ENCODE assay signal across 8 cellular contexts in the genomic region with DNA sequence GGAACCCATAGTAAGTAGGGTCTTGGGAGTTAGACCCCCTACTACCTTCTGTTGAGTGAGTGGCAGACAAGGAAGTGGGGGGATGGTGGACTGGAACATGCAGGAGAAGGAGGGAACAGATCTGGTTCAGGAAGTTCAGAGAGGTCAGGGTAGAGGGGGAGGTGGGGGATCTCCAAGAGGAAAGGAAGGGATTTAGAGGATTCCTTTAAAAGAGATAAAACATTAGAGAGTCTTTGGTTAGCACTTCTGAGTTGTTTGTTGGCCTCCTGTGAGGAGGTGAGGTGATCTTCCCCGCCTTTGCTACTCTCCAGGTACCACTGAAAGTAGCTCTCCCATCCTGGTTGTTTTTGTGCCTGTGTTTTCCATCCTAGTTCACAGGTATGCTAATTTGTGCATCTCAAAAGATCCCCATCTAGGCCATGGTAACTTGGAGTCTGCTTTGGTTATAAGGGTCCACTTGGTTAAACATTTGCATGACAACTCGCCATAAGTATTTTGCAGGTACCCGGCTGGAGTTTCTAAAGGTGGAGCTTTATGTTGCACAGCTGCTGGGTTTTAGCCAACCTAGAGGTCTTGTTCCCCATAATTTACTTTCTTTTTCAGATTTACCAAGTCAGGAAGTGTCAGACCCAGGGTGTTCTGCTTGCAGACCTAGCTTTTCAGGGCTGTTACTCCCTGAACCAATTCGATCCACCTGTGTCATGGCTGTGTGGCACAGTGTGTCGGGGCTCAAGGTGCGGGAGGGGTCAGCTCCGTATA.
DNase-seq lines count a peak whose midpoint lies in the region; ATAC-seq and TF ChIP-seq lines count a peak whose summit lies in the region.
"Had no signal": no experiment of that assay in that cellular context is flagged by ENCODE, and none has a peak within 500 bp of the region (broad histone marks: within the 10 kb centered on the region; RNA-seq: fewer than 3 reads in every experiment).

No MANE protein-coding gene starts in this region.

- ATAC-seq in GM18520 (IDR thresholded peaks at IDR 0.05; ENCODE audit: unreplicated experiment) (peak; percentile 44), GM21447 (IDR thresholded peaks at IDR 0.05; ENCODE audit: unreplicated experiment) (peak; percentile 78), HG03457 (IDR thresholded peaks at IDR 0.05; ENCODE audit: unreplicated experiment) (peak; percentile 68), SK-N-SH treated with all-trans-retinoic acid at 6 μM for 48 hours (no peak)

- DNase-seq in NCI-H82 (lab: John Stamatoyannopoulos, UW): no peak
- DNase-seq in NCI-H1417 treated with DMSO at 0.1 percent for 48 hours (lab: John Stamatoyannopoulos, UW): no peak

- H3K27ac ChIP-seq in iPS-18a (ENCODE audit: low read length): no peak overlapping the region
- H3K27ac ChIP-seq: esophagus muscularis mucosa had no signal

- no peaks in the 10 kb centered on the region for H3K36me3 ChIP-seq in iPS-18a (ENCODE audit: control insufficient read depth, low read depth, low read length)
- H3K36me3 ChIP-seq: esophagus muscularis mucosa had no signal

- H3K9ac ChIP-seq in iPS-18a (ENCODE audit: low read length): no peak overlapping the region

- no peaks in the 10 kb centered on the region for H3K27me3 ChIP-seq in iPS-18a (ENCODE audit: control insufficient read depth, insufficient read depth, low read length)
- H3K27me3 ChIP-seq: esophagus muscularis mucosa had no signal

- H3K9me3 ChIP-seq in iPS-18a (ENCODE audit: control insufficient read depth, low read depth, low read length): no peaks in the 10 kb centered on the region
- H3K9me3 ChIP-seq: esophagus muscularis mucosa had no signal

- H3K4me3 ChIP-seq in iPS-18a (ENCODE audit: low read length): peak overlapping the region; percentile 6
- H3K4me3 ChIP-seq: esophagus muscularis mucosa had no signal

- peaks cover 49% of the 10 kb centered on the region for H3K4me1 ChIP-seq in iPS-18a (ENCODE audit: control insufficient read depth, low read depth, low read length)

TF ChIP-seq in SK-N-SH treated with all-trans-retinoic acid at 6 μM for 48 hours, 23 proteins besides CTCF, POLR2A, EP300 and RAD21:
- TF ChIP-seq RARB (CRISPR knock-in tag; IDR thresholded peaks at IDR 0.05) (no peak), ARNTL (CRISPR knock-in tag; IDR thresholded peaks at IDR 0.05; ENCODE audit: borderline replicate concordance, low read depth) (no peak), BACH2 (CRISPR knock-in tag; IDR thresholded peaks at IDR 0.05; ENCODE audit: borderline replicate concordance) (no peak), OSR1 (CRISPR knock-in tag; IDR thresholded peaks at IDR 0.05) (no peak), GLIS3 (CRISPR knock-in tag; IDR thresholded peaks at IDR 0.05) (no peak), ZNF70 (CRISPR knock-in tag; IDR thresholded peaks at IDR 0.05) (no peak), SNAI2 (CRISPR knock-in tag; IDR thresholded peaks at IDR 0.05) (no peak), ZFP30 (CRISPR knock-in tag; IDR thresholded peaks at IDR 0.05) (no peak), ZNF8 (CRISPR knock-in tag; IDR thresholded peaks at IDR 0.05) (no peak), PPARA (CRISPR knock-in tag; IDR thresholded peaks at IDR 0.05; ENCODE audit: borderline replicate concordance) (no peak), TOX (CRISPR knock-in tag; IDR thresholded peaks at IDR 0.05; ENCODE audit: borderline replicate concordance) (no peak), ISL1 (CRISPR knock-in tag; IDR thresholded peaks at IDR 0.05) (no peak), CSDC2 (CRISPR knock-in tag; IDR thresholded peaks at IDR 0.05) (no peak), ZFP3 (CRISPR knock-in tag; IDR thresholded peaks at IDR 0.05) (no peak), ZNF565 (CRISPR knock-in tag; conservative IDR thresholded peaks at IDR 0.05; ENCODE audit: low read depth) (no peak)
- TF ChIP-seq, protein P1, sequence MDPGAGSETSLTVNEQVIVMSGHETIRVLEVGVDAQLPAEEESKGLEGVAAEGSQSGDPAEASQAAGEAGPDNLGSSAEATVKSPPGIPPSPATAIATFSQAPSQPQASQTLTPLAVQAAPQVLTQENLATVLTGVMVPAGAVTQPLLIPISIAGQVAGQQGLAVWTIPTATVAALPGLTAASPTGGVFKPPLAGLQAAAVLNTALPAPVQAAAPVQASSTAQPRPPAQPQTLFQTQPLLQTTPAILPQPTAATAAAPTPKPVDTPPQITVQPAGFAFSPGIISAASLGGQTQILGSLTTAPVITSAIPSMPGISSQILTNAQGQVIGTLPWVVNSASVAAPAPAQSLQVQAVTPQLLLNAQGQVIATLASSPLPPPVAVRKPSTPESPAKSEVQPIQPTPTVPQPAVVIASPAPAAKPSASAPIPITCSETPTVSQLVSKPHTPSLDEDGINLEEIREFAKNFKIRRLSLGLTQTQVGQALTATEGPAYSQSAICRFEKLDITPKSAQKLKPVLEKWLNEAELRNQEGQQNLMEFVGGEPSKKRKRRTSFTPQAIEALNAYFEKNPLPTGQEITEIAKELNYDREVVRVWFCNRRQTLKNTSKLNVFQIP (CRISPR knock-in tag; IDR thresholded peaks at IDR 0.05; ENCODE audit: borderline replicate concordance, low read depth): no peak
- TF ChIP-seq, protein P2, sequence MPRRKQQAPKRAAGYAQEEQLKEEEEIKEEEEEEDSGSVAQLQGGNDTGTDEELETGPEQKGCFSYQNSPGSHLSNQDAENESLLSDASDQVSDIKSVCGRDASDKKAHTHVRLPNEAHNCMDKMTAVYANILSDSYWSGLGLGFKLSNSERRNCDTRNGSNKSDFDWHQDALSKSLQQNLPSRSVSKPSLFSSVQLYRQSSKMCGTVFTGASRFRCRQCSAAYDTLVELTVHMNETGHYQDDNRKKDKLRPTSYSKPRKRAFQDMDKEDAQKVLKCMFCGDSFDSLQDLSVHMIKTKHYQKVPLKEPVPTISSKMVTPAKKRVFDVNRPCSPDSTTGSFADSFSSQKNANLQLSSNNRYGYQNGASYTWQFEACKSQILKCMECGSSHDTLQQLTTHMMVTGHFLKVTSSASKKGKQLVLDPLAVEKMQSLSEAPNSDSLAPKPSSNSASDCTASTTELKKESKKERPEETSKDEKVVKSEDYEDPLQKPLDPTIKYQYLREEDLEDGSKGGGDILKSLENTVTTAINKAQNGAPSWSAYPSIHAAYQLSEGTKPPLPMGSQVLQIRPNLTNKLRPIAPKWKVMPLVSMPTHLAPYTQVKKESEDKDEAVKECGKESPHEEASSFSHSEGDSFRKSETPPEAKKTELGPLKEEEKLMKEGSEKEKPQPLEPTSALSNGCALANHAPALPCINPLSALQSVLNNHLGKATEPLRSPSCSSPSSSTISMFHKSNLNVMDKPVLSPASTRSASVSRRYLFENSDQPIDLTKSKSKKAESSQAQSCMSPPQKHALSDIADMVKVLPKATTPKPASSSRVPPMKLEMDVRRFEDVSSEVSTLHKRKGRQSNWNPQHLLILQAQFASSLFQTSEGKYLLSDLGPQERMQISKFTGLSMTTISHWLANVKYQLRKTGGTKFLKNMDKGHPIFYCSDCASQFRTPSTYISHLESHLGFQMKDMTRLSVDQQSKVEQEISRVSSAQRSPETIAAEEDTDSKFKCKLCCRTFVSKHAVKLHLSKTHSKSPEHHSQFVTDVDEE (CRISPR knock-in tag; IDR thresholded peaks at IDR 0.05): no peak
- TF ChIP-seq, protein P3, sequence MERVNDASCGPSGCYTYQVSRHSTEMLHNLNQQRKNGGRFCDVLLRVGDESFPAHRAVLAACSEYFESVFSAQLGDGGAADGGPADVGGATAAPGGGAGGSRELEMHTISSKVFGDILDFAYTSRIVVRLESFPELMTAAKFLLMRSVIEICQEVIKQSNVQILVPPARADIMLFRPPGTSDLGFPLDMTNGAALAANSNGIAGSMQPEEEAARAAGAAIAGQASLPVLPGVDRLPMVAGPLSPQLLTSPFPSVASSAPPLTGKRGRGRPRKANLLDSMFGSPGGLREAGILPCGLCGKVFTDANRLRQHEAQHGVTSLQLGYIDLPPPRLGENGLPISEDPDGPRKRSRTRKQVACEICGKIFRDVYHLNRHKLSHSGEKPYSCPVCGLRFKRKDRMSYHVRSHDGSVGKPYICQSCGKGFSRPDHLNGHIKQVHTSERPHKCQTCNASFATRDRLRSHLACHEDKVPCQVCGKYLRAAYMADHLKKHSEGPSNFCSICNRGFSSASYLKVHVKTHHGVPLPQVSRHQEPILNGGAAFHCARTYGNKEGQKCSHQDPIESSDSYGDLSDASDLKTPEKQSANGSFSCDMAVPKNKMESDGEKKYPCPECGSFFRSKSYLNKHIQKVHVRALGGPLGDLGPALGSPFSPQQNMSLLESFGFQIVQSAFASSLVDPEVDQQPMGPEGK (CRISPR knock-in tag; IDR thresholded peaks at IDR 0.05; ENCODE audit: borderline replicate concordance): no peak
- TF ChIP-seq, protein P4, sequence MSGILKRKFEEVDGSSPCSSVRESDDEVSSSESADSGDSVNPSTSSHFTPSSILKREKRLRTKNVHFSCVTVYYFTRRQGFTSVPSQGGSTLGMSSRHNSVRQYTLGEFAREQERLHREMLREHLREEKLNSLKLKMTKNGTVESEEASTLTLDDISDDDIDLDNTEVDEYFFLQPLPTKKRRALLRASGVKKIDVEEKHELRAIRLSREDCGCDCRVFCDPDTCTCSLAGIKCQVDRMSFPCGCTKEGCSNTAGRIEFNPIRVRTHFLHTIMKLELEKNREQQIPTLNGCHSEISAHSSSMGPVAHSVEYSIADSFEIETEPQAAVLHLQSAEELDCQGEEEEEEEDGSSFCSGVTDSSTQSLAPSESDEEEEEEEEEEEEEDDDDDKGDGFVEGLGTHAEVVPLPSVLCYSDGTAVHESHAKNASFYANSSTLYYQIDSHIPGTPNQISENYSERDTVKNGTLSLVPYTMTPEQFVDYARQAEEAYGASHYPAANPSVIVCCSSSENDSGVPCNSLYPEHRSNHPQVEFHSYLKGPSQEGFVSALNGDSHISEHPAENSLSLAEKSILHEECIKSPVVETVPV (CRISPR knock-in tag; IDR thresholded peaks at IDR 0.05): no peak
- TF ChIP-seq, protein P5, sequence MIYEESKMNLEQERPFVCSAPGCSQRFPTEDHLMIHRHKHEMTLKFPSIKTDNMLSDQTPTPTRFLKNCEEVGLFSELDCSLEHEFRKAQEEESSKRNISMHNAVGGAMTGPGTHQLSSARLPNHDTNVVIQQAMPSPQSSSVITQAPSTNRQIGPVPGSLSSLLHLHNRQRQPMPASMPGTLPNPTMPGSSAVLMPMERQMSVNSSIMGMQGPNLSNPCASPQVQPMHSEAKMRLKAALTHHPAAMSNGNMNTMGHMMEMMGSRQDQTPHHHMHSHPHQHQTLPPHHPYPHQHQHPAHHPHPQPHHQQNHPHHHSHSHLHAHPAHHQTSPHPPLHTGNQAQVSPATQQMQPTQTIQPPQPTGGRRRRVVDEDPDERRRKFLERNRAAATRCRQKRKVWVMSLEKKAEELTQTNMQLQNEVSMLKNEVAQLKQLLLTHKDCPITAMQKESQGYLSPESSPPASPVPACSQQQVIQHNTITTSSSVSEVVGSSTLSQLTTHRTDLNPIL (CRISPR knock-in tag; IDR thresholded peaks at IDR 0.05; ENCODE audit: low read depth): no peak
